Comparison of ENCODE assay signal across 8 cellular contexts in genomic region chr19:58362272-58362994, GRCh38. TPM values are rescaled to one million over a fixed set of nuclear protein-coding genes. Genes with fewer than 3 reads are reported as not detected.
DNase-seq lines count a peak whose midpoint lies in the region; ATAC-seq and TF ChIP-seq lines count a peak whose summit lies in the region.

ZNF497 (minus strand) TSS chr19:58362751; CDS start chr19:58357635, 5,116 bp downstream.

- H3K4me1 Mint-ChIP-seq in chondrocyte (ENCODE audit: low read depth) = peaks cover 11% of the 10 kb centered on the region

- peak; percentile 73 for ATAC-seq in HG03378 (IDR thresholded peaks at IDR 0.05; ENCODE audit: unreplicated experiment)

- H3K4me3 Mint-ChIP-seq in chondrocyte (ENCODE audit: unreplicated experiment) = peak within 1 kb of the TSS; percentile 83

- H3K27me3 Mint-ChIP-seq in chondrocyte (ENCODE audit: low read depth) = no peaks in the 10 kb centered on the region

- no peaks in the 10 kb centered on the region for H3K9me3 Mint-ChIP-seq in chondrocyte (ENCODE audit: low read depth)

- peak; percentile 73 for TF ChIP-seq POLR2A in GM19099 (IDR thresholded peaks at IDR 0.05; ENCODE audit: extremely low read depth, insufficient read length, low read depth)

- DNase-seq in AML-193 (lab: John Stamatoyannopoulos, UW) (peak; percentile 86 to 91), NCI-H446 treated with DMSO at 0.1 percent for 48 hours (lab: John Stamatoyannopoulos, UW) (peak; percentile 94), chondrocyte (ENCODE audit: low spot score) (peak; percentile 98), kidney glomerular epithelial cell (lab: John Stamatoyannopoulos, UW) (peak; percentile 89)
- DNase-seq in activated CD4-positive, CD25-positive, alpha-beta regulatory T cell treated with anti-CD3 and anti-CD28 coated beads, Interleukin-2, amount 50 U/mL, for 72 hours = peak; percentile 97
- peak; percentile 92 to 96 for DNase-seq in stimulated activated CD4-positive, alpha-beta T cell treated with anti-CD3 and anti-CD28 coated beads, Interleukin-15, amount 100 ng/mL, for 48 hours (ENCODE audit: low read depth in 2 of 2)

- peaks cover 3% of the 10 kb centered on the region for H3K36me3 Mint-ChIP-seq in chondrocyte (ENCODE audit: low read depth)

- peak within 1 kb of the TSS; percentile 92 for H3K27ac Mint-ChIP-seq in chondrocyte (ENCODE audit: unreplicated experiment)

- peak; percentile 26 for TF ChIP-seq CTCF in chondrocyte (IDR thresholded peaks at IDR 0.05)

RNA-seq across cellular contexts. Expression of gene ZNF497, which starts in this region (rescaled TPM):
- total RNA-seq in chondrocyte = 0.65 to 0.69 TPM (median 0.68 TPM) in 3 replicates

Comparison
In these comparisons a context has a peak if more than half of its experiments do, and no peak if none do; other contexts are left out.
1. Peak in every context shown above with its lines: DNase-seq and ATAC-seq.
2. Peak in DNase-seq in chondrocyte; RNA of the gene not detected or under 1 TPM.